In genomic region chr10:44723654-44724053, GRCh38 we compare ENCODE assay signal across 15 cellular contexts.
DNase-seq lines count a peak whose midpoint lies in the region; ATAC-seq and TF ChIP-seq lines count a peak whose summit lies in the region.
"Had no signal": no experiment of that assay in that cellular context is flagged by ENCODE, and none has a peak within 500 bp of the region (broad histone marks: within the 10 kb centered on the region; RNA-seq: fewer than 3 reads in every experiment).

No MANE protein-coding gene starts in this region.

- H3K4me1 ChIP-seq in breast epithelium = no peaks in the 10 kb centered on the region
- peaks cover 8% of the 10 kb centered on the region for H3K4me1 ChIP-seq in mammary epithelial cell (ENCODE audit: insufficient read depth, low read length)
- peaks cover 4% of the 10 kb centered on the region in 2 donors for H3K4me1 ChIP-seq in aorta (ENCODE audit: control insufficient read depth in 1 of 2, insufficient read depth in 2 of 2, low read length in 2 of 2)
- H3K4me1 ChIP-seq: thyroid gland had no signal

- 43% methylated on average over 4 of the region's 4 CpGs for WGBS in mammary epithelial cell (ENCODE audit: low coverage, missing lambda C conversion rate)
- 0 to 5% methylated on average over 4 of the region's 4 CpGs for WGBS in aorta, 2 donors

- BruUV-seq in MCF 10A (replicated peaks; lab: Mats Ljungman, UMichigan) (no TSS peak), mammary epithelial cell (replicated peaks; lab: Mats Ljungman, UMichigan) (no TSS peak)

- no peak overlapping the region for H3K4me3 ChIP-seq in breast epithelium
- H3K4me3 ChIP-seq in mammary epithelial cell (replicated peaks in 1 of 3; ENCODE audit: insufficient read depth in 1 of 3, low read depth in 2 of 3, low read length in 3 of 3) = no peak overlapping the region
- H3K4me3 ChIP-seq in aorta (ENCODE audit: low read length in 2 of 2) = no peak overlapping the region
- H3K4me3 ChIP-seq: thyroid gland had no signal

- DNase-seq in MCF 10A (ENCODE audit: unreplicated experiment) (peak; percentile 91), breast epithelium (ENCODE audit: low spot score in 2 of 2) (no peak), mammary epithelial cell (peak; percentile 76), kidney tubule cell (ENCODE audit: low spot score) (peak; percentile 64), aorta (peak; percentile 79 to 81)
- DNase-seq in activated CD8-positive, alpha-beta memory T cell treated with anti-CD3 and anti-CD28 coated beads, Interleukin-2, amount 10 ng/mL, durations not matched to agents 7 days and 5 days = no peak
- DNase-seq in activated CD4-positive, alpha-beta memory T cell treated with anti-CD3 and anti-CD28 coated beads for 36 hours = no peak
- DNase-seq: 8988T; central memory CD4-positive, alpha-beta T cell; DMS79 treated with DMSO at 0.1 percent for 48 hours; NCI-H1436 treated with DMSO at 0.1 percent for 48 hours; small intestine; thyroid gland had no signal

- peaks cover 0 to 3% of the 10 kb centered on the region in 2 donors for H3K9me3 ChIP-seq in breast epithelium
- H3K9me3 ChIP-seq in mammary epithelial cell (replicated peaks; ENCODE audit: insufficient read depth, low read length) = peaks cover 2% of the 10 kb centered on the region
- no peaks in the 10 kb centered on the region for H3K9me3 ChIP-seq in aorta (ENCODE audit: control insufficient read depth, low read length)
- H3K9me3 ChIP-seq: thyroid gland had no signal

- H3K36me3 Mint-ChIP-seq in MCF 10A (ENCODE audit: insufficient read depth, unreplicated experiment) = no peaks in the 10 kb centered on the region
- no peaks in the 10 kb centered on the region for H3K36me3 Mint-ChIP-seq in activated CD8-positive, alpha-beta memory T cell treated with anti-CD3 and anti-CD28 coated beads, Interleukin-2, amount 10 ng/mL, durations not matched to agents 7 days and 5 days
- no peaks in the 10 kb centered on the region for H3K36me3 Mint-ChIP-seq in activated CD4-positive, alpha-beta memory T cell treated with anti-CD3 and anti-CD28 coated beads for 36 hours

- TF ChIP-seq POLR2A in breast epithelium (IDR thresholded peaks at IDR 0.05) = no peak

- H4K20me1 ChIP-seq in mammary epithelial cell (ENCODE audit: insufficient read depth, low read length) = no peaks in the 10 kb centered on the region

- dilution Hi-C loops in mammary epithelial cell (cut with HindIII; ENCODE audit: low sequenced_read_pairs) = no loop called here

- H3K27ac Mint-ChIP-seq in MCF 10A (ENCODE audit: low read depth, unreplicated experiment) = peak overlapping the region; percentile 63
- no peak overlapping the region for H3K27ac Mint-ChIP-seq in activated CD8-positive, alpha-beta memory T cell treated with anti-CD3 and anti-CD28 coated beads, Interleukin-2, amount 10 ng/mL, durations not matched to agents 7 days and 5 days
- no peak overlapping the region for H3K27ac Mint-ChIP-seq in activated CD4-positive, alpha-beta memory T cell treated with anti-CD3 and anti-CD28 coated beads for 36 hours

- H3K27me3 Mint-ChIP-seq in MCF 10A (ENCODE audit: insufficient read depth, unreplicated experiment) = no peaks in the 10 kb centered on the region
- H3K27me3 Mint-ChIP-seq in activated CD8-positive, alpha-beta memory T cell treated with anti-CD3 and anti-CD28 coated beads, Interleukin-2, amount 10 ng/mL, durations not matched to agents 7 days and 5 days = no peaks in the 10 kb centered on the region
- peaks cover 2% of the 10 kb centered on the region for H3K27me3 Mint-ChIP-seq in activated CD4-positive, alpha-beta memory T cell treated with anti-CD3 and anti-CD28 coated beads for 36 hours

- H3K9me3 Mint-ChIP-seq in MCF 10A (ENCODE audit: unreplicated experiment) = peaks cover 13% of the 10 kb centered on the region
- H3K9me3 Mint-ChIP-seq in activated CD8-positive, alpha-beta memory T cell treated with anti-CD3 and anti-CD28 coated beads, Interleukin-2, amount 10 ng/mL, durations not matched to agents 7 days and 5 days (ENCODE audit: low read depth) = peaks cover 6% of the 10 kb centered on the region
- peaks cover 8% of the 10 kb centered on the region for H3K9me3 Mint-ChIP-seq in activated CD4-positive, alpha-beta memory T cell treated with anti-CD3 and anti-CD28 coated beads for 36 hours

- H3K27me3 ChIP-seq in breast epithelium (no peaks in the 10 kb centered on the region), mammary epithelial cell (ENCODE audit: insufficient read depth, low read length) (no peaks in the 10 kb centered on the region), aorta (ENCODE audit: control insufficient read depth in 1 of 2, insufficient read depth in 2 of 2, low read length in 1 of 2) (no peaks in the 10 kb centered on the region)
- H3K27me3 ChIP-seq: thyroid gland had no signal

- H3K4me3 Mint-ChIP-seq in MCF 10A (ENCODE audit: unreplicated experiment) = no peak overlapping the region
- no peak overlapping the region for H3K4me3 Mint-ChIP-seq in activated CD8-positive, alpha-beta memory T cell treated with anti-CD3 and anti-CD28 coated beads, Interleukin-2, amount 10 ng/mL, durations not matched to agents 7 days and 5 days
- H3K4me3 Mint-ChIP-seq in activated CD4-positive, alpha-beta memory T cell treated with anti-CD3 and anti-CD28 coated beads for 36 hours = no peak overlapping the region

- H3K4me2 ChIP-seq in mammary epithelial cell (ENCODE audit: insufficient read depth, low read depth, low read length) = no peak overlapping the region

- no peak overlapping the region for H2AFZ ChIP-seq in mammary epithelial cell (ENCODE audit: low read depth, low read length)

- peak; percentile 80 for ATAC-seq in aorta (ENCODE audit: low FRiP score)
- no peak for ATAC-seq in activated CD8-positive, alpha-beta memory T cell treated with anti-CD3 and anti-CD28 coated beads, Interleukin-2, amount 10 ng/mL, durations not matched to agents 7 days and 5 days
- no peak for ATAC-seq in HG03469 (IDR thresholded peaks at IDR 0.05; ENCODE audit: unreplicated experiment)
- ATAC-seq: HCT116 had no signal

- CTCF ChIA-PET in MCF 10A (lab: Yijun Ruan, JAX) (interaction anchor here (0.6 kb wide), 1 partner anchor 38 kb away, joined by 3 read pairs; no protein-coding TSS in a partner anchor), mammary epithelial cell (lab: Charles Lee; ENCODE audit: low non-redundant PET) (no interaction called here)
- CTCF ChIA-PET in activated CD8-positive, alpha-beta memory T cell treated with anti-CD3 and anti-CD28 coated beads, Interleukin-2, amount 10 ng/mL, durations not matched to agents 7 days and 5 days (lab: Charles Lee) = no interaction called here
- CTCF ChIA-PET in activated CD4-positive, alpha-beta memory T cell treated with anti-CD3 and anti-CD28 coated beads for 36 hours (lab: Charles Lee) = no interaction called here

- POLR2A ChIA-PET in MCF 10A (lab: Yijun Ruan, JAX) = no interaction called here
- POLR2A ChIA-PET in activated CD4-positive, alpha-beta memory T cell treated with anti-CD3 and anti-CD28 coated beads for 36 hours (lab: Charles Lee) = no interaction called here

- no peak overlapping the region for H3K9ac ChIP-seq in mammary epithelial cell (ENCODE audit: insufficient read depth, low read length)

- TF ChIP-seq CTCF in MCF 10A (IDR thresholded peaks at IDR 0.05; ENCODE audit: unreplicated experiment) = no peak
- TF ChIP-seq CTCF in breast epithelium (IDR thresholded peaks at IDR 0.05) = no peak
- no peak for TF ChIP-seq CTCF in mammary epithelial cell (conservative IDR thresholded peaks at IDR 0.05 in 1 of 2, IDR thresholded peaks at IDR 0.05 in 1 of 2; ENCODE audit: extremely low read depth in 1 of 2, insufficient read depth in 1 of 2, low read depth in 1 of 2, low read length in 2 of 2)

- H3K4me1 Mint-ChIP-seq in MCF 10A (ENCODE audit: insufficient read depth, unreplicated experiment) = peaks cover 22% of the 10 kb centered on the region
- H3K4me1 Mint-ChIP-seq in activated CD8-positive, alpha-beta memory T cell treated with anti-CD3 and anti-CD28 coated beads, Interleukin-2, amount 10 ng/mL, durations not matched to agents 7 days and 5 days = peaks cover 1% of the 10 kb centered on the region
- no peaks in the 10 kb centered on the region for H3K4me1 Mint-ChIP-seq in activated CD4-positive, alpha-beta memory T cell treated with anti-CD3 and anti-CD28 coated beads for 36 hours (ENCODE audit: low read depth)

- no peak overlapping the region for H3K27ac ChIP-seq in breast epithelium
- H3K27ac ChIP-seq in mammary epithelial cell (ENCODE audit: insufficient read depth, low read depth, low read length) = no peak overlapping the region
- H3K27ac ChIP-seq in aorta (ENCODE audit: low read depth in 1 of 2, low read length in 2 of 2) = no peak overlapping the region
- H3K27ac ChIP-seq: thyroid gland had no signal

- H3K36me3 ChIP-seq in breast epithelium (no peaks in the 10 kb centered on the region), mammary epithelial cell (ENCODE audit: insufficient read depth, low read length) (no peaks in the 10 kb centered on the region), aorta (ENCODE audit: control insufficient read depth in 1 of 2, insufficient read depth in 2 of 2, low read length in 1 of 2) (no peaks in the 10 kb centered on the region)
- H3K36me3 ChIP-seq: thyroid gland had no signal

- intact Hi-C loops in MCF 10A (cut with micrococcal nuclease) = no loop called here
- intact Hi-C loops in breast epithelium (cut with DNase I; ENCODE audit: low total_unique reads) = no loop called here
- intact Hi-C loops in mammary epithelial cell (cut with micrococcal nuclease) = no loop called here
- intact Hi-C loops in aorta (cut with DNase I) = loop anchor here in 1 of 2 donors (10.0 kb wide), 1 partner anchor 329 kb away; no protein-coding TSS in a partner anchor
- intact Hi-C loops in activated CD4-positive, alpha-beta memory T cell treated with anti-CD3 and anti-CD28 coated beads for 36 hours (cut with micrococcal nuclease) = no loop called here

- H3K79me2 ChIP-seq in mammary epithelial cell (ENCODE audit: insufficient read depth, low read length) = no peaks in the 10 kb centered on the region

- in situ Hi-C loops in mammary epithelial cell (cut with MboI; ENCODE audit: low sequenced_read_pairs in 2 of 2) = no loop called here

Comparison
In these comparisons a context has a peak if more than half of its experiments do, and no peak if none do; other contexts are left out.
1. DNase-seq: peak in MCF 10A (single experiment), mammary epithelial cell (single experiment), kidney tubule cell (single experiment) and aorta (2 of 2); none in breast epithelium (0 of 2), activated CD8-positive, alpha-beta memory T cell treated with anti-CD3 and anti-CD28 coated beads, Interleukin-2, amount 10 ng/mL, durations not matched to agents 7 days and 5 days (single experiment) and activated CD4-positive, alpha-beta memory T cell treated with anti-CD3 and anti-CD28 coated beads for 36 hours (single experiment).